8 cellular contexts compared by ENCODE assay signal in the genomic region with DNA sequence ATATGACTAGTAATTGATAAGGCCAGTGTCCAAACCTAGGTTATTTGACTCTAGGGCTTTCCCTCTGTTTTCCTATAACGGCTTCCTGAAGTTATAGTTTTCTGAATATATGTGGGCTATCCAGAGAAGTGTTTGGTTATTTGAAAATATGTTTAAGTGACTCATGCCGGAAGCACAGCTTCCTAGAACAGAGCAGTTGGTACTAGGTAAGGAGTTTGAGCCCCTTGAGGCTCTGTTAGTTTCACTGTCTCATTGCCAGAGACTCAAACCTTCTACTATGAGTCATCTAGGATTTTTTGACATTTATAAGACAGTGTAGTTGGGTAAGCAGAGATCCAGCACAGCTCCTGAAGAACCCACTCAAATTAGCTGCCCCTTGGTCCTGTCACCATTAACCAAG. TPM values are rescaled to one million over a fixed set of nuclear protein-coding genes. Genes with fewer than 3 reads are reported as not detected.
DNase-seq lines count a peak whose midpoint lies in the region; ATAC-seq and TF ChIP-seq lines count a peak whose summit lies in the region.

No MANE protein-coding gene starts in this region.

- peak overlapping the region in 1 of 2 donors; percentile 15 for H3K27ac Mint-ChIP-seq in T-cell

- no peak overlapping the region for H2BK12ac ChIP-seq in mesenchymal stem cell (ENCODE audit: low read length in 2 of 2)

- H3K36me3 Mint-ChIP-seq in T-cell: peaks cover 14% of the 10 kb centered on the region

- H2BK15ac ChIP-seq in mesenchymal stem cell (ENCODE audit: low read depth, poor library complexity, severe bottlenecking): no peak overlapping the region

- intact Hi-C loops in tibial artery (cut with DNase I; ENCODE audit: low total_unique reads): no loop called here

- no peaks in the 10 kb centered on the region for H3K27me3 Mint-ChIP-seq in T-cell

- H3K27ac ChIP-seq in mesenchymal stem cell (ENCODE audit: low read length, poor library complexity, severe bottlenecking) (peak overlapping the region; percentile 15), tibial artery (no peak overlapping the region)

- H3K23ac ChIP-seq in mesenchymal stem cell (ENCODE audit: low read length in 2 of 2): no peak overlapping the region

- H3K9ac ChIP-seq in mesenchymal stem cell (ENCODE audit: low read length): no peak overlapping the region

- H3K4me1 ChIP-seq in mesenchymal stem cell (ENCODE audit: control insufficient read depth, insufficient read depth, low read depth, low read length) (peaks cover 2% of the 10 kb centered on the region), tibial artery (no peaks in the 10 kb centered on the region)

- no peak overlapping the region for H2BK5ac ChIP-seq in mesenchymal stem cell (ENCODE audit: low read depth, low read length, poor library complexity, severe bottlenecking)

- H3K27me3 ChIP-seq in mesenchymal stem cell (ENCODE audit: control insufficient read depth in 1 of 2, insufficient read depth in 1 of 2, low read length in 2 of 2): no peaks in the 10 kb centered on the region
- H3K27me3 ChIP-seq in tibial artery: no peaks in the 10 kb centered on the region

- H3K18ac ChIP-seq in mesenchymal stem cell (ENCODE audit: low read depth in 1 of 2, low read length in 2 of 2): no peak overlapping the region

- no peak overlapping the region for H3K4me3 Mint-ChIP-seq in T-cell

- ATAC-seq in GM18868 (IDR thresholded peaks at IDR 0.05; ENCODE audit: unreplicated experiment): peak; percentile 97
- peak; percentile 91 for ATAC-seq in HG02759 (IDR thresholded peaks at IDR 0.05; ENCODE audit: unreplicated experiment)
- peak in 3 of 4 experiments; percentile 73 to 91 (median 83) for ATAC-seq in T-cell (replicated peaks in 1 of 4)

- no peaks in the 10 kb centered on the region for H3K79me1 ChIP-seq in mesenchymal stem cell (replicated peaks; ENCODE audit: low read length, poor library complexity, severe bottlenecking)

- no peaks in the 10 kb centered on the region for H3K9me3 Mint-ChIP-seq in T-cell

- H2BK120ac ChIP-seq in mesenchymal stem cell (ENCODE audit: low read depth, low read length): no peak overlapping the region

- H3K4ac ChIP-seq in mesenchymal stem cell (ENCODE audit: low read depth in 1 of 2, low read length in 2 of 2): no peak overlapping the region

- H3K14ac ChIP-seq in mesenchymal stem cell (ENCODE audit: low read length in 2 of 2): no peak overlapping the region

- H2AFZ ChIP-seq in mesenchymal stem cell (ENCODE audit: low read depth, low read length): no peak overlapping the region

- CTCF ChIA-PET in T-cell (lab: Charles Lee): interaction anchor here in 1 of 2 donors (0.9 kb wide), 2 partner anchors 10 to 294 kb away, joined by 3 read pairs; no protein-coding TSS in a partner anchor

- H3K4me1 Mint-ChIP-seq in T-cell: peaks cover 0 to 19% (median 8%) of the 10 kb centered on the region in 3 donors

- no peak for TF ChIP-seq CTCF in tibial artery (IDR thresholded peaks at IDR 0.05)

- H3K9me3 ChIP-seq in mesenchymal stem cell (ENCODE audit: control insufficient read depth, low read length) (no peaks in the 10 kb centered on the region), tibial artery (no peaks in the 10 kb centered on the region)

- DNase-seq in T-cell (no peak), mesenchymal stem cell (peak; percentile 58), germinal center (ENCODE audit: low spot score) (no peak), inferior parietal cortex (ENCODE audit: extremely low spot score) (no peak), tibial artery (no peak), retina (no peak)

- POLR2A ChIA-PET in T-cell (lab: Charles Lee): no interaction called here

- 59% methylated on average over 2 of the region's 2 CpGs for WGBS in mesenchymal stem cell

- no peak overlapping the region for H3K4me3 ChIP-seq in mesenchymal stem cell (ENCODE audit: insufficient read depth in 1 of 2, low read depth in 1 of 2, low read length in 2 of 2)
- H3K4me3 ChIP-seq in tibial artery: no peak overlapping the region

- peaks cover 0 to 5% of the 10 kb centered on the region in 2 experiments for H3K36me3 ChIP-seq in mesenchymal stem cell (ENCODE audit: control insufficient read depth in 1 of 2, insufficient read depth in 2 of 2, low read depth in 1 of 2, low read length in 2 of 2)
- peaks cover 3 to 38% (median 13%) of the 10 kb centered on the region in 3 donors for H3K36me3 ChIP-seq in tibial artery

- H2AK5ac ChIP-seq in mesenchymal stem cell (ENCODE audit: low read length, severe bottlenecking): no peak overlapping the region

- no peak overlapping the region for H3K4me2 ChIP-seq in mesenchymal stem cell (ENCODE audit: low read length, poor library complexity, severe bottlenecking)

- no peak overlapping the region for H4K91ac ChIP-seq in mesenchymal stem cell (ENCODE audit: low read length)

- no peak overlapping the region for H4K8ac ChIP-seq in mesenchymal stem cell (ENCODE audit: low read length)

RNA-seq across cellular contexts. Expression of gene LEPR, which starts 27.1 kb away (rescaled TPM):
- 1 to 10 TPM in 4 of 5 donors, under 1 TPM in 1; 0.95 to 2.1 (median 1.3) TPM for total RNA-seq in T-cell
- 55.1 TPM for polyA plus RNA-seq in mesenchymal stem cell (2013, experiment 1 of 2)
- 58.6 TPM for polyA plus RNA-seq in mesenchymal stem cell (2013, experiment 2 of 2)

RNA-seq across cellular contexts. Expression of gene LEPROT, which starts 27.1 kb away (rescaled TPM):
- total RNA-seq in T-cell: 10 to 100 TPM; 17.8 to 27.0 (median 21.7) TPM
- polyA plus RNA-seq in mesenchymal stem cell (2013, experiment 1 of 2): 121 TPM
- 125 TPM for polyA plus RNA-seq in mesenchymal stem cell (2013, experiment 2 of 2)
